In the genomic region with DNA sequence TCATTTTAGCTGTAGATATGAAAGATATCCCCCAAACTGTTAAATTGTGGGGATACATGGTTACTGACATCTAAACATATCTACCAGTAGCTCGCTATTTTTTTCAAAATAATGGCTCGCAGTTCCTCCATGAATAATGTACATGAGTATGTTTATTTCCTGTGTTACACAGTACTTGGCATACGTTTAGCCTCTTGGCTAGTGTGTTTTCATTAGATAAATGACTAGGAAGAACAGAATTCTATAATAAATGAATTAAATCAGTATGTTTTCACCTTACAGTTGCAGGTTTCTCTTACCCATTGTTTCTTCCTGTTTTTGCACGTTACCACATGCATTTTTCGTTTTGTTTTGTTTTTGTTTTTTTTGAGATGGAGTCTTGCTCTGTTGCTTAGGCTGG, we compare ENCODE assay signal across 31 cellular contexts. TPM values are rescaled to one million over a fixed set of nuclear protein-coding genes. Genes with fewer than 3 reads are reported as not detected.
DNase-seq lines count a peak whose midpoint lies in the region; ATAC-seq, FAIRE-seq and TF ChIP-seq lines count a peak whose summit lies in the region.
"Had no signal": no experiment of that assay in that cellular context is flagged by ENCODE, and none has a peak within 500 bp of the region (broad histone marks: within the 10 kb centered on the region; RNA-seq: fewer than 3 reads in every experiment).

No MANE protein-coding gene starts in this region.

- no peak for TF ChIP-seq RAD21 in GM12878 (IDR thresholded peaks at IDR 0.05; ENCODE audit: insufficient read depth, low read depth, low read length)

- H2AFZ ChIP-seq in GM12878 (ENCODE audit: control insufficient read depth, low read depth, low read length), result no peak overlapping the region

- H3K27me3 ChIP-seq in GM12878 (replicated peaks in 1 of 2; ENCODE audit: control insufficient read depth in 2 of 2, insufficient read depth in 2 of 2, low read length in 1 of 2), result no peaks in the 10 kb centered on the region
- H3K27me3 ChIP-seq: ascending aorta, tibial nerve had no signal

- H4K20me1 ChIP-seq in GM12878 (ENCODE audit: control insufficient read depth, insufficient read depth), result no peaks in the 10 kb centered on the region

- RAD21 ChIA-PET in GM12878 (lab: Charles Lee; ENCODE audit: unreplicated experiment), result no interaction called here

- TF ChIP-seq POLR2A in GM12878 (IDR thresholded peaks at IDR 0.05; ENCODE audit: low read depth, low read length), result no peak

- H3K4me1 Mint-ChIP-seq in HFFc6 (ENCODE audit: low read depth) (peaks cover 53% of the 10 kb centered on the region), chondrocyte (ENCODE audit: low read depth) (peaks cover 22% of the 10 kb centered on the region)

- no peak overlapping the region; the same call in 1 of the 2 replicates for H3K27ac ChIP-seq in GM12878 (ENCODE audit: control insufficient read depth, insufficient read depth)
- H3K27ac ChIP-seq: ascending aorta, prostate gland, tibial nerve had no signal

- 54% methylated on average over 5 of the region's 5 CpGs for WGBS in GM12878 (ENCODE audit: insufficient coverage, insufficient replicate concordance, low lambda C conversion rate, missing lambda C conversion rate)

- intact Hi-C loops in GM12878 (cut with micrococcal nuclease; ENCODE audit: unreplicated experiment), result no loop called here

- H3K9ac ChIP-seq in GM12878 (ENCODE audit: control insufficient read depth, insufficient read depth, low read length), result no peak overlapping the region

- H3K79me2 ChIP-seq in GM12878 (ENCODE audit: control insufficient read depth, insufficient read depth, low read length), result peaks cover 22% of the 10 kb centered on the region

- no peaks in the 10 kb centered on the region for H3K36me3 ChIP-seq in GM12878 (ENCODE audit: control insufficient read depth in 2 of 2, insufficient read depth in 2 of 2, low read length in 1 of 2)
- H3K36me3 ChIP-seq: ascending aorta, prostate gland, tibial nerve had no signal

- H3K4me1 ChIP-seq in GM12878 (ENCODE audit: control insufficient read depth, insufficient read depth, low read length), result peaks cover 39% of the 10 kb centered on the region
- H3K4me1 ChIP-seq: ascending aorta, prostate gland had no signal

- FAIRE-seq in GM12878 (lab: Jason Lieb, UNC), result no peak
- FAIRE-seq: kidney, RCC 7860 had no signal

- SMC1A ChIA-PET in GM12878 (lab: Charles Lee; ENCODE audit: uncharacterized antibody, unreplicated experiment), result interaction anchor here (1.0 to 1.2 kb wide), 4 partner anchors 11 to 31 kb away, joined by 3 read pairs; no protein-coding TSS in a partner anchor

- POLR2A ChIA-PET in GM12878 (lab: Charles Lee), result no interaction called here

- H3K9me3 Mint-ChIP-seq in HFFc6, result no peaks in the 10 kb centered on the region
- no peaks in the 10 kb centered on the region for H3K9me3 Mint-ChIP-seq in chondrocyte (ENCODE audit: low read depth)
- H3K9me3 Mint-ChIP-seq: activated CD4-positive, alpha-beta T cell treated with anti-CD3 and anti-CD28 coated beads, Interleukin-2, amount 10 ng/mL, durations not matched to agents 24 days and 14 days had no signal

- in situ Hi-C loops in GM12878 (cut with MboI), result no loop called here

- no peak for TF ChIP-seq CTCF in HFFc6 (IDR thresholded peaks at IDR 0.05)
- TF ChIP-seq CTCF in GM12878 (IDR thresholded peaks at IDR 0.05 in 2 of 3, conservative IDR thresholded peaks at IDR 0.05 in 1 of 3; ENCODE audit: control insufficient read depth in 2 of 3, extremely low read depth in 1 of 3, insufficient read depth in 1 of 3, low read depth in 3 of 3, low read length in 3 of 3), result no peak
- TF ChIP-seq CTCF in fibroblast of the aortic adventitia (IDR thresholded peaks at IDR 0.05; ENCODE audit: insufficient read depth, low read length), result no peak
- no peak for TF ChIP-seq CTCF in chondrocyte (IDR thresholded peaks at IDR 0.05)

- H3K4me3 Mint-ChIP-seq in HFFc6 (no peak overlapping the region), chondrocyte (ENCODE audit: unreplicated experiment) (no peak overlapping the region)
- H3K4me3 Mint-ChIP-seq: activated CD4-positive, alpha-beta T cell treated with anti-CD3 and anti-CD28 coated beads, Interleukin-2, amount 10 ng/mL, durations not matched to agents 24 days and 14 days; activated naive CD8-positive, alpha-beta T cell had no signal

- DNase-seq in HFFc6, result no peak
- no peak for DNase-seq in GM12878 (ENCODE audit: low read depth, low spot score)
- peak; percentile 42 for DNase-seq in fibroblast of the aortic adventitia (ENCODE audit: low read depth)
- DNase-seq in pulmonary artery endothelial cell (ENCODE audit: low read depth, low spot score), result peak; percentile 71
- DNase-seq in chondrocyte (ENCODE audit: low spot score), result no peak
- DNase-seq: activated CD4-positive, alpha-beta T cell treated with anti-CD3 and anti-CD28 coated beads, Interleukin-2, amount 10 ng/mL, durations not matched to agents 24 days and 14 days; cerebellar nuclear complex; COR-L47; DMS53; glutamatergic neuron; HCEC 1CT; kidney; left ventricle myocardium superior; NCI-H146; NCI-H446 treated with DMSO at 0.1 percent for 48 hours; NCI-H774; SIG-M5; stimulated activated CD4-positive, alpha-beta T cell treated with anti-CD3 and anti-CD28 coated beads, Interleukin-4, amount 100 ng/mL, for 1 hour; SW 1271 had no signal

- CTCF ChIA-PET in GM12878 (lab: Yijun Ruan, JAX), result interaction anchor here (1.1 to 1.5 kb wide), 2 partner anchors 20 to 70 kb away, joined by 3 to 4 read pairs; no protein-coding TSS in a partner anchor

- H3K27ac Mint-ChIP-seq in HFFc6 (peak overlapping the region; percentile 24; the same call in 1 of the 2 replicates), chondrocyte (ENCODE audit: unreplicated experiment) (no peak overlapping the region)
- H3K27ac Mint-ChIP-seq: activated CD4-positive, alpha-beta T cell treated with anti-CD3 and anti-CD28 coated beads, Interleukin-2, amount 10 ng/mL, durations not matched to agents 24 days and 14 days; activated naive CD8-positive, alpha-beta T cell had no signal

- BruUV-seq in GM12878 (replicated peaks; lab: Mats Ljungman, UMichigan), result no TSS peak

- ATAC-seq in GM12878 (no peak), GM21447 (IDR thresholded peaks at IDR 0.05; ENCODE audit: unreplicated experiment) (no peak), HG03139 (IDR thresholded peaks at IDR 0.05; ENCODE audit: unreplicated experiment) (no peak)
- ATAC-seq: left ventricle myocardium superior, sciatic nerve had no signal

- H3K4me3 ChIP-seq in GM12878, result no peak overlapping the region
- H3K4me3 ChIP-seq in fibroblast of the aortic adventitia (ENCODE audit: low read depth, low read length), result no peak overlapping the region
- H3K4me3 ChIP-seq: ascending aorta, prostate gland, tibial nerve had no signal

- no peaks in the 10 kb centered on the region for H3K36me3 Mint-ChIP-seq in HFFc6 (ENCODE audit: low read depth)
- H3K36me3 Mint-ChIP-seq in chondrocyte (ENCODE audit: low read depth), result no peaks in the 10 kb centered on the region
- H3K36me3 Mint-ChIP-seq: activated naive CD8-positive, alpha-beta T cell had no signal

- no peak for TF ChIP-seq EP300 in GM12878 (IDR thresholded peaks at IDR 0.05; ENCODE audit: borderline replicate concordance in 1 of 2, control insufficient read depth in 1 of 2, low read depth in 2 of 2, low read length in 2 of 2)

- peak overlapping the region; percentile 15 for H3K4me2 ChIP-seq in GM12878 (ENCODE audit: control insufficient read depth, insufficient read depth)

- no peaks in the 10 kb centered on the region for H3K9me3 ChIP-seq in GM12878 (replicated peaks; ENCODE audit: control insufficient read depth, insufficient read depth, low read length)
- H3K9me3 ChIP-seq: ascending aorta, prostate gland, tibial nerve had no signal

- peaks cover 2% of the 10 kb centered on the region; the same call in 1 of the 2 replicates for H3K27me3 Mint-ChIP-seq in HFFc6 (ENCODE audit: insufficient read depth)
- H3K27me3 Mint-ChIP-seq in chondrocyte (ENCODE audit: low read depth), result no peaks in the 10 kb centered on the region
- H3K27me3 Mint-ChIP-seq: activated CD4-positive, alpha-beta T cell treated with anti-CD3 and anti-CD28 coated beads, Interleukin-2, amount 10 ng/mL, durations not matched to agents 24 days and 14 days; activated naive CD8-positive, alpha-beta T cell had no signal

RNA-seq across cellular contexts. Expression of gene RNF169, which starts 21.8 kb away (rescaled TPM):
- total RNA-seq in HFFc6 (2021; fragmentation: NEBNext Ultra II Directional; extraction: Animal tissue kit (Norgen Biotek cat#: 25700)), result 10 to 100 TPM; 10.9 to 12.9 (median 12.2) TPM
- total RNA-seq in GM12878 (2013; cell fraction: nucleolus; rRNA removed), result 35.5 and 35.8 TPM in 2 replicates
- total RNA-seq in GM12878 (2014; rRNA removed) (12.1 and 14.0 TPM in 2 replicates), GM12878 (2014; rRNA removed; fragmentation: Illumina TruSeq; extraction: Trizol) (13.2 and 14.1 TPM in 2 replicates), GM12878 (2021) (12.8 and 13.1 TPM in 2 replicates), fibroblast of the aortic adventitia (ENCODE audit: low replicate concordance) (20.3 and 28.5 TPM in 2 replicates), pulmonary artery endothelial cell (20.9 and 34.0 TPM in 2 replicates), chondrocyte (11.8 to 13.2 TPM (median 13.1 TPM) in 3 replicates)
- polyA plus RNA-seq in GM12878 (2011; ENCODE audit: low read depth), result 3.3 TPM
- polyA plus RNA-seq in GM12878 (2011; rRNA removed) (12.0 and 14.8 TPM in 2 replicates), GM12878 (2014; fragmentation: Illumina TruSeq; extraction: Trizol) (7.5 and 9.8 TPM in 2 replicates), GM12878 (2014; fragmentation: Nextera tagmentation; extraction: Ambion mirVana) (under 1 TPM; 0.32 to 0.42 TPM), GM12878 (2014; rRNA removed) (5.1 and 5.2 TPM in 2 replicates), GM12878 (2016; fragmentation: Nextera tagmentation; extraction: Ambion mirVana) (under 1 TPM; 0.74 to 0.97 TPM)
- polyA plus RNA-seq in GM12878 (2011; cell fraction: cytosol; rRNA removed), result 6.0 and 7.4 TPM in 2 replicates
- 9.8 and 11.9 TPM in 2 replicates for polyA plus RNA-seq in GM12878 (2011; cell fraction: nucleus; rRNA removed)
- 4.7 and 5.2 TPM in 2 replicates for polyA plus RNA-seq in GM12878 (2012)
- 32.6 and 32.9 TPM in 2 replicates for polyA minus RNA-seq in GM12878 (2011; rRNA and poly(A)+ RNA removed)
- polyA minus RNA-seq in GM12878 (2011; cell fraction: cytosol; rRNA and poly(A)+ RNA removed), result 10.6 and 11.4 TPM in 2 replicates
- polyA minus RNA-seq in GM12878 (2011; cell fraction: nucleus; rRNA and poly(A)+ RNA removed), result 20.8 and 27.7 TPM in 2 replicates

RNA-seq across cellular contexts. Expression of gene CHRDL2, which starts 39.2 kb away (rescaled TPM):
- total RNA-seq in HFFc6 (2021; fragmentation: NEBNext Ultra II Directional; extraction: Animal tissue kit (Norgen Biotek cat#: 25700)), result not detected
- total RNA-seq in GM12878 (2013; cell fraction: nucleolus; rRNA removed), result not detected in 2 replicates
- total RNA-seq in GM12878 (2014; rRNA removed) (not detected in 2 replicates), GM12878 (2014; rRNA removed; fragmentation: Illumina TruSeq; extraction: Trizol) (not detected in 2 replicates), GM12878 (2021) (not detected in 2 replicates), fibroblast of the aortic adventitia (ENCODE audit: low replicate concordance) (not detected in 2 replicates), pulmonary artery endothelial cell (not detected in 2 replicates), chondrocyte (not detected in 3 replicates)
- polyA plus RNA-seq in GM12878 (2011; ENCODE audit: low read depth), result not detected
- polyA plus RNA-seq in GM12878 (2011; rRNA removed) (not detected in 2 replicates), GM12878 (2014; fragmentation: Illumina TruSeq; extraction: Trizol) (not detected in 2 replicates), GM12878 (2014; fragmentation: Nextera tagmentation; extraction: Ambion mirVana) (not detected), GM12878 (2014; rRNA removed) (not detected in 2 replicates), GM12878 (2016; fragmentation: Nextera tagmentation; extraction: Ambion mirVana) (not detected)
- not detected in 2 replicates for polyA plus RNA-seq in GM12878 (2011; cell fraction: cytosol; rRNA removed)
- polyA plus RNA-seq in GM12878 (2011; cell fraction: nucleus; rRNA removed), result not detected in 2 replicates
- polyA plus RNA-seq in GM12878 (2012), result not detected in 2 replicates
- not detected in 2 replicates for polyA minus RNA-seq in GM12878 (2011; rRNA and poly(A)+ RNA removed)
- polyA minus RNA-seq in GM12878 (2011; cell fraction: cytosol; rRNA and poly(A)+ RNA removed), result not detected in 2 replicates
- polyA minus RNA-seq in GM12878 (2011; cell fraction: nucleus; rRNA and poly(A)+ RNA removed), result not detected in 2 replicates
- total RNA-seq: activated CD4-positive, alpha-beta T cell treated with anti-CD3 and anti-CD28 coated beads, Interleukin-2, amount 10 ng/mL, durations not matched to agents 24 days and 14 days; activated CD8-positive, alpha-beta memory T cell treated with anti-CD3 and anti-CD28 coated beads for 36 hours; ascending aorta; epithelial cell of proximal tubule; G401; myocyte; tibial nerve had no signal

Comparison
In these comparisons a context has a peak if more than half of its experiments do, and no peak if none do; other contexts are left out.
1. DNase-seq: peak in fibroblast of the aortic adventitia (single experiment) and pulmonary artery endothelial cell (single experiment); none in HFFc6 (single experiment), GM12878 (single experiment) and chondrocyte (single experiment).